ENCODE assay signal across 21 cellular contexts in the genomic region with DNA sequence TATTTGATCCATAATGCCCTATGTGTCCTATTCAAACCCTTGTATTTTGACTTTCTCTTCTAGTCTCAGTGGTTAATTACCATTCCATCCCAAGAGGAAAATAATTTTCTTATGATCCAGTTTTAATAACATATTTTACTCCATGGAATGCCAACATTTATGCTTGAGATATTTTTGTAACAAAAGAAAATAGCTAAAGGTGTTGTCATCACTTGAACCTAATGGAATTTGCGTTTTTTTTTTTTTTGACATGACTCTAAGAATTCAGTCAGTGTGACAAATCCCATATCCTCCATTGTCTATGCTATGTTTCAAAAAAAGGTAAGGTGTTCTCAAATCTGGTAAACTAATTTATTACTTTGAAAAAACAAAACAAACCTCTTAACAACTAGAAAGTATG.
"Had no signal": no experiment of that assay in that cellular context is flagged by ENCODE, and none has a peak within 500 bp of the region (broad histone marks: within the 10 kb centered on the region; RNA-seq: fewer than 3 reads in every experiment).

No MANE protein-coding gene starts in this region.

- H3K4me1 ChIP-seq: colonic mucosa, foreskin keratinocyte, lower lobe of right lung, suprapubic skin had no signal

- H3K36me3 Mint-ChIP-seq: activated naive CD8-positive, alpha-beta T cell; brain had no signal

- DNase-seq: activated CD4-positive, alpha-beta T cell treated with anti-CD3 and anti-CD28 coated beads, Interleukin-2, amount 50 U/mL, for 4 hours; amniotic stem cell; central memory CD4-positive, alpha-beta T cell; colonic mucosa; endodermal cell; glutamatergic neuron; hippocampal formation; lower lobe of right lung; retina; stimulated activated naive CD8-positive, alpha-beta T cell treated with anti-CD3 and anti-CD28 coated beads, Interleukin-15, amount 100 ng/mL, for 72 hours; T-helper 2 cell; transverse colon; WERI-Rb-1 had no signal

- H3K27ac ChIP-seq: colonic mucosa, foreskin keratinocyte, lower lobe of right lung, suprapubic skin, transverse colon, vagina, WERI-Rb-1 had no signal

- H3K4me1 Mint-ChIP-seq: brain; endodermal cell; stimulated activated naive CD8-positive, alpha-beta T cell treated with anti-CD3 and anti-CD28 coated beads, Interleukin-15, amount 100 ng/mL, for 72 hours had no signal

- ATAC-seq: foreskin keratinocyte; lower lobe of right lung; natural killer cell treated with Interleukin-12 subunit alpha and Interleukin-12 subunit beta and Interleukin-15 and Interleukin-18, amount 100 ng/mL, for 72 hours; stimulated activated naive CD8-positive, alpha-beta T cell treated with anti-CD3 and anti-CD28 coated beads, Interleukin-15, amount 100 ng/mL, for 72 hours had no signal

- H3K9me3 ChIP-seq: colonic mucosa, lower lobe of right lung, suprapubic skin, transverse colon, vagina had no signal

- FAIRE-seq: islet of Langerhans had no signal

- H3K27ac Mint-ChIP-seq: activated naive CD8-positive, alpha-beta T cell; activated T-helper 1 cell treated with anti-CD3 and anti-CD28 coated beads, Interleukin-12 subunit alpha, Interleukin-12 subunit beta, Interleukin-2, Interleukin-4 antibody, amounts not matched to agents 30 ng/mL and 10 ng/mL and 1 ng/mL, durations not matched to agents 14 hours and 24 hours and 36 hours; brain; endodermal cell; natural killer cell treated with Interleukin-12 subunit alpha and Interleukin-12 subunit beta and Interleukin-15 and Interleukin-18, amount 100 ng/mL, for 72 hours; stimulated activated naive CD8-positive, alpha-beta T cell treated with anti-CD3 and anti-CD28 coated beads, Interleukin-15, amount 100 ng/mL, for 72 hours had no signal

- H3K27me3 ChIP-seq: colonic mucosa, foreskin keratinocyte, suprapubic skin, transverse colon, vagina had no signal

- H3K36me3 ChIP-seq: colonic mucosa, lower lobe of right lung, suprapubic skin, transverse colon, vagina, WERI-Rb-1 had no signal

- H3K27me3 Mint-ChIP-seq: activated naive CD8-positive, alpha-beta T cell; brain; natural killer cell treated with Interleukin-12 subunit alpha and Interleukin-12 subunit beta and Interleukin-15 and Interleukin-18, amount 100 ng/mL, for 72 hours; stimulated activated naive CD8-positive, alpha-beta T cell treated with anti-CD3 and anti-CD28 coated beads, Interleukin-15, amount 100 ng/mL, for 72 hours had no signal

- H3K4me3 Mint-ChIP-seq: activated naive CD8-positive, alpha-beta T cell; activated T-helper 1 cell treated with anti-CD3 and anti-CD28 coated beads, Interleukin-12 subunit alpha, Interleukin-12 subunit beta, Interleukin-2, Interleukin-4 antibody, amounts not matched to agents 30 ng/mL and 10 ng/mL and 1 ng/mL, durations not matched to agents 14 hours and 24 hours and 36 hours; brain; endodermal cell; natural killer cell treated with Interleukin-12 subunit alpha and Interleukin-12 subunit beta and Interleukin-15 and Interleukin-18, amount 100 ng/mL, for 72 hours; stimulated activated naive CD8-positive, alpha-beta T cell treated with anti-CD3 and anti-CD28 coated beads, Interleukin-15, amount 100 ng/mL, for 72 hours had no signal

- H3K4me3 ChIP-seq: colonic mucosa, lower lobe of right lung, suprapubic skin, transverse colon, vagina had no signal
